10 cellular contexts compared by ENCODE assay signal in the genomic region with DNA sequence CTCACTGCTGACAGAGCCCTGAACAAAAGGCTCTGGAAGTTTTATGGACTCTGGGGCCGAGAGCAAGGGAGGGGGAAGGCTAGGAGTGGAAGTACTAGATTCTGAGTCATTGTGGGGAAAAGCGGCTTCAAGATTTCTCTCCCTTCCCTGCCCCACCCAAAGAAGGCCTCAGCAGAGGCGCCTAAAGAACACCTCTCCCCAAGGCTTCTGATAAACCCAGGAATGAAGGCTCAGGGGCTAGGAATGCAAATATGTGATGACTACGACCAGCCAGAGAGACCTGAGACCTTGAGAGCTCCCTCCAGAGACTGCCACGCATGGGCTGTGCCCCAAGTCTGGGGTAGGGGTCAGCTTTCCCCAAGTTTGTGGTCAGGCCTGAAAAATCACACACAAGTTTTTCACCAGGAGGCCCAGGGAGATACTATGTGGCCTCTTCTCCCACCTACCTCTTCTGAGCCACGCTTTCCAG.
DNase-seq lines count a peak whose midpoint lies in the region; ATAC-seq, FAIRE-seq and TF ChIP-seq lines count a peak whose summit lies in the region.
"Had no signal": no experiment of that assay in that cellular context is flagged by ENCODE, and none has a peak within 500 bp of the region (broad histone marks: within the 10 kb centered on the region; RNA-seq: fewer than 3 reads in every experiment).

No MANE protein-coding gene starts in this region.

- TF ChIP-seq CTCF in AG04449 (IDR thresholded peaks at IDR 0.05; ENCODE audit: insufficient read depth, low read length, missing control alignments) (no peak), astrocyte of the cerebellum (IDR thresholded peaks at IDR 0.05; ENCODE audit: low read depth, low read length, missing control alignments) (no peak), tibial nerve (IDR thresholded peaks at IDR 0.05) (no peak)

- ATAC-seq in memory B cell (ENCODE audit: low read depth) (no peak), HG02973 (IDR thresholded peaks at IDR 0.05; ENCODE audit: unreplicated experiment) (no peak)

- H3K4me3 ChIP-seq in AG04449 (ENCODE audit: low read depth, low read length), result no peak overlapping the region
- no peak overlapping the region for H3K4me3 ChIP-seq in astrocyte of the cerebellum (ENCODE audit: low read depth, low read length)
- no peak overlapping the region for H3K4me3 ChIP-seq in tibial nerve

- H3K27ac Mint-ChIP-seq in memory B cell, result peak overlapping the region; percentile 24

- TF ChIP-seq POLR2A in tibial nerve (IDR thresholded peaks at IDR 0.05) (no peak), GM12891 (IDR thresholded peaks at IDR 0.05; ENCODE audit: low read depth, low read length) (no peak)

- no peaks in the 10 kb centered on the region for H3K36me3 Mint-ChIP-seq in memory B cell

- H3K9me3 Mint-ChIP-seq in memory B cell, result no peaks in the 10 kb centered on the region

- no peak for TF ChIP-seq EP300 in tibial nerve (IDR thresholded peaks at IDR 0.05)

- POLR2A ChIA-PET in AG04449 (lab: Yijun Ruan, JAX), result interaction anchor here (0.6 to 2.6 kb wide), 7 partner anchors 9 to 414 kb away, joined by 3 to 25 read pairs (median 5); a partner anchor contains a TSS

- WGBS in tibial nerve, 2 donors, result 52 to 70% methylated on average over 6 of the region's 6 CpGs

- H3K4me1 ChIP-seq in tibial nerve, result peaks cover 0 to 44% (median 22%) of the 10 kb centered on the region in 4 donors

- H3K27me3 Mint-ChIP-seq in memory B cell, result no peaks in the 10 kb centered on the region

- in situ Hi-C loops in astrocyte of the cerebellum (cut with HindIII; ENCODE audit: low sequenced_read_pairs), result no loop called here

- no peaks in the 10 kb centered on the region for H3K36me3 ChIP-seq in tibial nerve

- FAIRE-seq in GM12891 (lab: Jason Lieb, UNC), result no peak

- H3K27ac ChIP-seq in tibial nerve, result peak overlapping the region in 1 of 4 donors; percentile 67

- H3K27me3 ChIP-seq in tibial nerve, result peaks cover 0 to 9% of the 10 kb centered on the region in 2 donors

- H3K4me3 Mint-ChIP-seq in memory B cell, result no peak overlapping the region

- DNase-seq in AG04449 (ENCODE audit: low read depth, low spot score), result peak; percentile 93
- peak; percentile 76 for DNase-seq in HPDE6-E6E7 (ENCODE audit: extremely low spot score)
- peak; percentile 84 for DNase-seq in astrocyte of the cerebellum (ENCODE audit: low read depth)
- no peak for DNase-seq in memory B cell (ENCODE audit: low spot score in 2 of 2)
- DNase-seq in tibial nerve (ENCODE audit: low spot score in 2 of 2), result no peak
- DNase-seq in SIG-M5 (lab: John Stamatoyannopoulos, UW), result no peak
- no peak for DNase-seq in GM12891 (ENCODE audit: insufficient read length, low spot score)
- DNase-seq: activated naive CD4-positive, alpha-beta T cell treated with Interleukin-2 at 50 U/mL for 16 hours; stimulated activated CD4-positive, alpha-beta T cell treated with anti-CD3 and anti-CD28 coated beads, Interleukin-4, amount 100 ng/mL, for 1 hour had no signal

- CTCF ChIA-PET in AG04449 (lab: Yijun Ruan, JAX), result interaction anchor here (0.6 to 6.2 kb wide), 4 partner anchors 9 to 175 kb away, joined by 3 to 37 read pairs (median 4); no protein-coding TSS in a partner anchor

- H3K9me3 ChIP-seq in tibial nerve, result no peaks in the 10 kb centered on the region

- H3K4me1 Mint-ChIP-seq in memory B cell, result peaks cover 40% of the 10 kb centered on the region

TF ChIP-seq in GM12891, 5 proteins besides CTCF, POLR2A, EP300 and RAD21:
- TF ChIP-seq SPI1 (IDR thresholded peaks at IDR 0.05; ENCODE audit: low read depth, low read length) (no peak), POLR2AphosphoS5 (IDR thresholded peaks at IDR 0.05; ENCODE audit: low read depth, low read length) (no peak), PAX5 (IDR thresholded peaks at IDR 0.05; ENCODE audit: insufficient read depth, low read length, severe bottlenecking) (no peak), TAF1 (IDR thresholded peaks at IDR 0.05; ENCODE audit: low read depth, low read length) (no peak), POU2F2 (IDR thresholded peaks at IDR 0.05; ENCODE audit: low read depth, low read length) (no peak)
TF ChIP-seq in GM12891: peak in this region for 0.

Comparison
In these comparisons a context has a peak if more than half of its experiments do, and no peak if none do; other contexts are left out.
1. DNase-seq: peak in AG04449 (single experiment), HPDE6-E6E7 (single experiment) and astrocyte of the cerebellum (single experiment); none in memory B cell (0 of 2), tibial nerve (0 of 2), SIG-M5 (single experiment) and GM12891 (single experiment).